ENCODE assay signal across 1 cellular context in genomic region chr18:75206637-75207297, GRCh38.
TF ChIP-seq lines count a peak whose summit lies in the region.

No MANE protein-coding gene starts in this region.

TF ChIP-seq in H1, 55 proteins besides CTCF, POLR2A, EP300 and RAD21 (continued from another document):
- TF ChIP-seq CHD2 (IDR thresholded peaks at IDR 0.05; ENCODE audit: low read length) = no peak
- no peak for TF ChIP-seq CEBPB (IDR thresholded peaks at IDR 0.05; ENCODE audit: low read depth, low read length)
- no peak for TF ChIP-seq SP1 (IDR thresholded peaks at IDR 0.05; ENCODE audit: low read depth, low read length)
- peak; percentile 83 for TF ChIP-seq RNF2 (IDR thresholded peaks at IDR 0.05; ENCODE audit: borderline replicate concordance, low read depth, low read length, missing control alignments, poor library complexity, severe bottlenecking)
- TF ChIP-seq CTBP2 (IDR thresholded peaks at IDR 0.05; ENCODE audit: borderline replicate concordance, insufficient read depth, insufficient read length, low read length) = peak; percentile 68
- TF ChIP-seq SIN3A (conservative IDR thresholded peaks at IDR 0.05 in 1 of 2, IDR thresholded peaks at IDR 0.05 in 1 of 2; ENCODE audit: low read depth in 1 of 2, low read length in 2 of 2) = no peak
- TF ChIP-seq YY1 (IDR thresholded peaks at IDR 0.05; ENCODE audit: low read depth, low read length) = no peak
